ENCODE assay signal across 18 cellular contexts in genomic region chr3:52775877-52776276, GRCh38. TPM values are rescaled to one million over a fixed set of nuclear protein-coding genes. Genes with fewer than 3 reads are reported as not detected.
A peak's percentile ranks its signal among the peaks of the same experiment; 100 is the strongest.
DNase-seq lines count a peak whose midpoint lies in the region; ATAC-seq and TF ChIP-seq lines count a peak whose summit lies in the region.
"Had no signal": no experiment of that assay in that cellular context is flagged by ENCODE, and none has a peak within 500 bp of the region (broad histone marks: within the 10 kb centered on the region; RNA-seq: fewer than 3 reads in every experiment).

No MANE protein-coding gene starts in this region.

- no peaks in the 10 kb centered on the region for H3K27me3 ChIP-seq in lower lobe of right lung (ENCODE audit: low read depth)
- H3K27me3 ChIP-seq: gastroesophageal sphincter, pancreas had no signal

- DNase-seq in Calu3 (no peak), MV-4-11 (lab: John Stamatoyannopoulos, UW) (peak; percentile 15), lower lobe of right lung (peak; percentile 4), MCF 10A (ENCODE audit: unreplicated experiment) (no peak), cerebellar nuclear complex (lab: John Stamatoyannopoulos, UW) (no peak)
- no peak for DNase-seq in T-helper 2 cell treated with Interferon-gamma antibody and Interleukin-4, amounts not matched to agents 5 μg/mL and 100 μg/mL, for 36 hours (ENCODE audit: low spot score)
- DNase-seq: activated CD4-positive, alpha-beta T cell treated with anti-CD3 and anti-CD28 coated beads, Interleukin-2, amount 10 ng/mL, durations not matched to agents 24 days and 14 days; CD8-positive, alpha-beta memory T cell; NCI-H1417 treated with DMSO at 0.1 percent for 48 hours; stimulated activated CD4-positive, alpha-beta T cell treated with anti-CD3 and anti-CD28 coated beads, Interleukin-4, amount 100 ng/mL, for 24 hours; SW 1271 had no signal

- H3K27me3 Mint-ChIP-seq in Calu3 (ENCODE audit: unreplicated experiment) (peaks cover 4% of the 10 kb centered on the region), MCF 10A (ENCODE audit: insufficient read depth, unreplicated experiment) (peaks cover 3% of the 10 kb centered on the region)
- H3K27me3 Mint-ChIP-seq in T-helper 2 cell treated with Interferon-gamma antibody and Interleukin-4, amounts not matched to agents 5 μg/mL and 100 μg/mL, for 36 hours (ENCODE audit: low read depth) = no peaks in the 10 kb centered on the region

- no peaks in the 10 kb centered on the region for H3K9me3 Mint-ChIP-seq in Calu3 (ENCODE audit: low read depth, unreplicated experiment)
- no peaks in the 10 kb centered on the region for H3K9me3 Mint-ChIP-seq in MCF 10A (ENCODE audit: unreplicated experiment)
- H3K9me3 Mint-ChIP-seq in T-helper 2 cell treated with Interferon-gamma antibody and Interleukin-4, amounts not matched to agents 5 μg/mL and 100 μg/mL, for 36 hours = no peaks in the 10 kb centered on the region
- H3K9me3 Mint-ChIP-seq: activated CD4-positive, alpha-beta T cell treated with anti-CD3 and anti-CD28 coated beads, Interleukin-2, amount 10 ng/mL, durations not matched to agents 24 days and 14 days; activated naive CD4-positive, alpha-beta T cell treated with anti-CD3 and anti-CD28 coated beads, Interleukin-2, amount 50 U/mL, for 72 hours; CD8-positive, alpha-beta memory T cell had no signal

- no peak overlapping the region for H3K4me3 ChIP-seq in lower lobe of right lung
- H3K4me3 ChIP-seq: coronary artery, gastroesophageal sphincter, pancreas had no signal

- H3K4me3 Mint-ChIP-seq in Calu3 (ENCODE audit: low read depth, unreplicated experiment) (peak overlapping the region; percentile 7), MCF 10A (ENCODE audit: unreplicated experiment) (no peak overlapping the region)
- H3K4me3 Mint-ChIP-seq in T-helper 2 cell treated with Interferon-gamma antibody and Interleukin-4, amounts not matched to agents 5 μg/mL and 100 μg/mL, for 36 hours = no peak overlapping the region
- H3K4me3 Mint-ChIP-seq: activated CD4-positive, alpha-beta T cell treated with anti-CD3 and anti-CD28 coated beads, Interleukin-2, amount 10 ng/mL, durations not matched to agents 24 days and 14 days had no signal

- CTCF ChIA-PET in Calu3 (lab: Charles Lee) (interaction anchor here (0.6 kb wide), 2 partner anchors 278 to 492 kb away, joined by 4 to 6 read pairs; no protein-coding TSS in a partner anchor), MCF 10A (lab: Yijun Ruan, JAX) (interaction anchor here (0.5 to 1.2 kb wide), 2 partner anchors 23 to 283 kb away, joined by 4 read pairs; no protein-coding TSS in a partner anchor)

- TF ChIP-seq CTCF in Calu3 (IDR thresholded peaks at IDR 0.05; ENCODE audit: unreplicated experiment) (no peak), lower lobe of right lung (IDR thresholded peaks at IDR 0.05) (no peak), MCF 10A (IDR thresholded peaks at IDR 0.05; ENCODE audit: unreplicated experiment) (no peak)

- peaks cover 5% of the 10 kb centered on the region for H3K4me1 ChIP-seq in lower lobe of right lung
- H3K4me1 ChIP-seq: pancreas had no signal

- no peak for ATAC-seq in lower lobe of right lung
- ATAC-seq: activated naive CD4-positive, alpha-beta T cell treated with anti-CD3 and anti-CD28 coated beads, Interleukin-2, amount 50 U/mL, for 72 hours; gastroesophageal sphincter had no signal

- peaks cover 47% of the 10 kb centered on the region for H3K4me1 Mint-ChIP-seq in Calu3 (ENCODE audit: low read depth, unreplicated experiment)
- peaks cover 14% of the 10 kb centered on the region for H3K4me1 Mint-ChIP-seq in MCF 10A (ENCODE audit: insufficient read depth, unreplicated experiment)
- H3K4me1 Mint-ChIP-seq in T-helper 2 cell treated with Interferon-gamma antibody and Interleukin-4, amounts not matched to agents 5 μg/mL and 100 μg/mL, for 36 hours (ENCODE audit: low read depth) = peaks cover 8% of the 10 kb centered on the region

- POLR2A ChIA-PET in MCF 10A (lab: Yijun Ruan, JAX) = interaction anchor here (0.5 to 0.6 kb wide), 2 partner anchors 18 to 25 kb away, joined by 3 read pairs; no protein-coding TSS in a partner anchor

- peak overlapping the region; percentile 39 for H3K27ac Mint-ChIP-seq in Calu3 (ENCODE audit: unreplicated experiment)
- H3K27ac Mint-ChIP-seq in MCF 10A (ENCODE audit: low read depth, unreplicated experiment) = no peak overlapping the region
- no peak overlapping the region for H3K27ac Mint-ChIP-seq in T-helper 2 cell treated with Interferon-gamma antibody and Interleukin-4, amounts not matched to agents 5 μg/mL and 100 μg/mL, for 36 hours
- H3K27ac Mint-ChIP-seq: activated CD4-positive, alpha-beta T cell treated with anti-CD3 and anti-CD28 coated beads, Interleukin-2, amount 10 ng/mL, durations not matched to agents 24 days and 14 days; activated naive CD4-positive, alpha-beta T cell treated with anti-CD3 and anti-CD28 coated beads, Interleukin-2, amount 50 U/mL, for 72 hours had no signal

- no TSS peak for BruUV-seq in Calu3 (replicated peaks; lab: Mats Ljungman, UMichigan)
- no TSS peak for BruUV-seq in MCF 10A (replicated peaks; lab: Mats Ljungman, UMichigan)

- H3K9me3 ChIP-seq in lower lobe of right lung = no peaks in the 10 kb centered on the region
- H3K9me3 ChIP-seq: gastroesophageal sphincter, pancreas had no signal

- no peaks in the 10 kb centered on the region for H3K36me3 ChIP-seq in lower lobe of right lung
- H3K36me3 ChIP-seq: gastroesophageal sphincter, pancreas had no signal

- no peak overlapping the region for H3K27ac ChIP-seq in lower lobe of right lung
- H3K27ac ChIP-seq: coronary artery, gastroesophageal sphincter had no signal

- H3K36me3 Mint-ChIP-seq in Calu3 (ENCODE audit: insufficient read depth, unreplicated experiment) = peaks cover 4% of the 10 kb centered on the region
- H3K36me3 Mint-ChIP-seq in MCF 10A (ENCODE audit: insufficient read depth, unreplicated experiment) = peaks cover 6% of the 10 kb centered on the region
- no peaks in the 10 kb centered on the region for H3K36me3 Mint-ChIP-seq in T-helper 2 cell treated with Interferon-gamma antibody and Interleukin-4, amounts not matched to agents 5 μg/mL and 100 μg/mL, for 36 hours (ENCODE audit: low read depth)

- intact Hi-C loops in Calu3 (cut with micrococcal nuclease; ENCODE audit: unreplicated experiment) (no loop called here), lower lobe of right lung (cut with DNase I) (no loop called here), MCF 10A (cut with micrococcal nuclease) (no loop called here)

RNA-seq across cellular contexts. Expression of gene ITIH1, which starts 1.5 kb away (rescaled TPM):
- 0.47 and 1.0 TPM in 2 replicates for total RNA-seq in Calu3 (2022)
- not detected for total RNA-seq in lower lobe of right lung
- total RNA-seq in MCF 10A (2022) = not detected in 2 replicates
- total RNA-seq: activated CD4-positive, alpha-beta T cell treated with anti-CD3 and anti-CD28 coated beads, Interleukin-2, amount 10 ng/mL, durations not matched to agents 24 days and 14 days; activated naive CD4-positive, alpha-beta T cell treated with anti-CD3 and anti-CD28 coated beads, Interleukin-2, amount 50 U/mL, for 72 hours; CD8-positive, alpha-beta memory T cell; epithelial cell of proximal tubule; gastroesophageal sphincter; RPMI7951; temporal lobe had no signal

RNA-seq across cellular contexts. Expression of gene NEK4, which starts 5.1 kb away (rescaled TPM):
- 31.9 and 33.8 TPM in 2 replicates for total RNA-seq in Calu3 (2022)
- 25.1 TPM for total RNA-seq in lower lobe of right lung
- 24.6 and 32.1 TPM in 2 replicates for total RNA-seq in MCF 10A (2022)

RNA-seq across cellular contexts. Expression of gene ITIH3, which starts 18.7 kb away (rescaled TPM):
- total RNA-seq in Calu3 (2022) (not detected in 2 replicates), lower lobe of right lung (4.5 TPM), MCF 10A (2022) (not detected in 2 replicates)
- total RNA-seq: activated CD4-positive, alpha-beta T cell treated with anti-CD3 and anti-CD28 coated beads, Interleukin-2, amount 10 ng/mL, durations not matched to agents 24 days and 14 days; activated naive CD4-positive, alpha-beta T cell treated with anti-CD3 and anti-CD28 coated beads, Interleukin-2, amount 50 U/mL, for 72 hours; CD8-positive, alpha-beta memory T cell; epithelial cell of proximal tubule; RPMI7951; temporal lobe had no signal

RNA-seq across cellular contexts. Expression of gene ITIH4, which starts 54.6 kb away (rescaled TPM):
- 1.6 and 3.0 TPM in 2 replicates for total RNA-seq in Calu3 (2022)
- 23.7 TPM for total RNA-seq in lower lobe of right lung
- total RNA-seq in MCF 10A (2022) = 0.58 and 2.9 TPM in 2 replicates
- total RNA-seq: epithelial cell of proximal tubule had no signal

RNA-seq across cellular contexts. Expression of gene MUSTN1, which starts 58.9 kb away (rescaled TPM):
- 0.66 TPM in 1 of 2 replicates, not detected in the other for total RNA-seq in Calu3 (2022)
- 7.3 TPM for total RNA-seq in lower lobe of right lung
- 2.3 TPM in 1 of 2 replicates, not detected in the other for total RNA-seq in MCF 10A (2022)
- total RNA-seq: epithelial cell of proximal tubule had no signal

Comparison
In these comparisons a context has a peak if more than half of its experiments do, and no peak if none do; other contexts are left out.
1. DNase-seq: peak in MV-4-11 (single experiment) and lower lobe of right lung (single experiment); none in Calu3 (single experiment), MCF 10A (single experiment), T-helper 2 cell treated with Interferon-gamma antibody and Interleukin-4, amounts not matched to agents 5 μg/mL and 100 μg/mL, for 36 hours (single experiment) and cerebellar nuclear complex (0 of 2).